In the genomic region with DNA sequence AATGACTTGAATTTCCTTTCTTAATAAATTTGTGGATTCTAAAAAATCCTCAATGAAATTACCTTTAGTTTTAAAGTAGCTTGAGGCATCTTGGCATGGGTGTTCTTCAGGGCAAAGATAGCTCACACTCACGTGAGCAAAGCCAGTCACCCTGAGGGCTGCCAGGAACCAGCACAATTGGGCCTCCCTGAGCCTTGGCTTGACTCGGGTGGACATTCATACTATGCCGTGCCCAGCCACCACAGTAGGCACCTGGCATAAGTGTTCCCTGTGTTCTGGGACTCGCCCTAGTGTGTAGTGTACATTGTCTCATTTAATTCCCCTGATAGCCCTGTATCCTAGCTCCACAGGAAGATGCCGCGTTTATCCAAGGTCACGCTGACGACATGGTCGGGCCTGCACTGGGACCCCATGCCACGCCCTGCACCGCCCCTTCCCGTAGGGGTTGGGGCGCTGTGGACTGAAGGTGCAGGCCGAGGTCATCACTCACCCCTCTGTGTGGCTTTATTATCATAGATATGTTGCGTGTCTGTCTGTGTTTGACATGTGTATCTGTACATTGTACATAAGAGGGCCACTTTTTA, we compare ENCODE assay signal across 21 cellular contexts.
DNase-seq lines count a peak whose midpoint lies in the region; ATAC-seq, FAIRE-seq and TF ChIP-seq lines count a peak whose summit lies in the region.
"Had no signal": no experiment of that assay in that cellular context is flagged by ENCODE, and none has a peak within 500 bp of the region (broad histone marks: within the 10 kb centered on the region; RNA-seq: fewer than 3 reads in every experiment).

No MANE protein-coding gene starts in this region.

- no peaks in the 10 kb centered on the region for H4K20me1 ChIP-seq in IMR-90 (ENCODE audit: insufficient read depth, low read length)

- no peak overlapping the region for H3K27ac ChIP-seq in IMR-90 (ENCODE audit: insufficient read depth, low read length)
- H3K27ac ChIP-seq in trophoblast cell (ENCODE audit: low read depth, low read length): no peak overlapping the region

- no TSS peak for BruUV-seq in IMR-90 (replicated peaks; lab: Mats Ljungman, UMichigan)

- no peak overlapping the region for H3K56ac ChIP-seq in IMR-90 (ENCODE audit: extremely low read depth, insufficient read depth, low read length)

- H3K14ac ChIP-seq in IMR-90 (replicated peaks; ENCODE audit: low read depth, low read length): no peak overlapping the region
- no peak overlapping the region for H3K14ac ChIP-seq in trophoblast cell (ENCODE audit: low read length)

- H4K5ac ChIP-seq in IMR-90 (ENCODE audit: low read depth, low read length): no peak overlapping the region

- H4K8ac ChIP-seq in IMR-90 (ENCODE audit: low read depth in 2 of 2, low read length in 2 of 2) (no peak overlapping the region), trophoblast cell (ENCODE audit: low read depth, low read length) (no peak overlapping the region)

- no peak overlapping the region for H3K9ac ChIP-seq in IMR-90 (ENCODE audit: low read depth, low read length)
- H3K9ac ChIP-seq in trophoblast cell (ENCODE audit: low read length): no peak overlapping the region

- no peak overlapping the region for H2BK12ac ChIP-seq in trophoblast cell (ENCODE audit: low read length)

- no peak for TF ChIP-seq RAD21 in IMR-90 (IDR thresholded peaks at IDR 0.05; ENCODE audit: low read length)

- peaks cover 4% of the 10 kb centered on the region; the same call in 1 of the 2 replicates for H3K9me1 ChIP-seq in IMR-90 (ENCODE audit: insufficient read depth, low read length)

- no peak overlapping the region for H2BK15ac ChIP-seq in IMR-90 (ENCODE audit: low read depth, low read length)

- CTCF ChIA-PET in HEK293T (lab: Yijun Ruan, JAX) (no interaction called here), IMR-90 (lab: Yijun Ruan, JAX) (no interaction called here)

- no peak overlapping the region for H2BK5ac ChIP-seq in IMR-90 (ENCODE audit: low read depth, low read length, poor library complexity, severe bottlenecking)
- H2BK5ac ChIP-seq in trophoblast cell (ENCODE audit: low read depth, low read length, poor library complexity): no peak overlapping the region

- in situ Hi-C loops in IMR-90 (cut with MboI; ENCODE audit: low sequenced_read_pairs): no loop called here

- no peak overlapping the region for H2AK9ac ChIP-seq in IMR-90 (replicated peaks; ENCODE audit: low read depth, low read length, poor library complexity)

- peaks cover 66% of the 10 kb centered on the region for H3K36me3 ChIP-seq in IMR-90 (ENCODE audit: control insufficient read depth, insufficient read depth, low read length)
- H3K36me3 ChIP-seq in trophoblast cell (ENCODE audit: control insufficient read depth in 1 of 2, insufficient read depth in 2 of 2, low read length in 2 of 2): peaks cover 43 to 47% of the 10 kb centered on the region in 2 experiments

- FAIRE-seq in HTR-8/SVneo (lab: Jason Lieb, UNC): no peak
- FAIRE-seq: A204.1, GM12878 had no signal

- H2AFZ ChIP-seq in IMR-90 (replicated peaks; ENCODE audit: low read length, poor library complexity) (peak overlapping the region; percentile 36), trophoblast cell (ENCODE audit: insufficient read depth, low read length, poor library complexity) (no peak overlapping the region)

- no peak for TF ChIP-seq POLR2A in IMR-90 (IDR thresholded peaks at IDR 0.05; ENCODE audit: low read depth, low read length)

- peak; percentile 3 for DNase-seq in HEK293T (ENCODE audit: extremely low spot score)
- no peak for DNase-seq in IMR-90
- peak; percentile 49 for DNase-seq in left ventricle myocardium superior
- DNase-seq in trophoblast cell: no peak
- DNase-seq in HTR-8/SVneo (ENCODE audit: insufficient read length, low spot score): no peak
- no peak for DNase-seq in NCI-H2081 treated with DMSO at 0.1 percent for 48 hours (lab: John Stamatoyannopoulos, UW)
- DNase-seq: ACHN; BE2C; C1 segment of cervical spinal cord; CD4-positive, CD25-positive, alpha-beta regulatory T cell; CD8-positive, alpha-beta memory T cell; COR-L47; DMS 273 treated with DMSO at 0.1 percent for 48 hours; DMS53; DND-41; EL; GOT3; H7 had no signal

- H2BK120ac ChIP-seq in IMR-90 (ENCODE audit: low read depth, low read length) (no peak overlapping the region), trophoblast cell (ENCODE audit: insufficient read depth, low read length, poor library complexity) (no peak overlapping the region)

- dilution Hi-C loops in IMR-90 (cut with HindIII; ENCODE audit: low sequenced_read_pairs, unreplicated experiment): no loop called here

- POLR2A ChIA-PET in HEK293T (lab: Yijun Ruan, JAX) (no interaction called here), IMR-90 (lab: Charles Lee; ENCODE audit: unreplicated experiment) (no interaction called here)

- H3K18ac ChIP-seq in IMR-90 (ENCODE audit: low read depth, low read length): no peak overlapping the region
- no peak overlapping the region for H3K18ac ChIP-seq in trophoblast cell (ENCODE audit: low read length)

- H3K9me3 ChIP-seq in IMR-90 (ENCODE audit: control insufficient read depth, insufficient read depth, low read length) (no peaks in the 10 kb centered on the region), trophoblast cell (ENCODE audit: insufficient read depth, low read depth, low read length) (peaks cover 6% of the 10 kb centered on the region)
- H3K9me3 ChIP-seq: BE2C had no signal

- no peak overlapping the region for H4K12ac ChIP-seq in trophoblast cell (ENCODE audit: low read depth, low read length)

- no peak overlapping the region for H4K91ac ChIP-seq in IMR-90 (ENCODE audit: insufficient read depth, low read depth, low read length)
- no peak overlapping the region for H4K91ac ChIP-seq in trophoblast cell (ENCODE audit: low read depth, low read length)

- no peaks in the 10 kb centered on the region for H3K4me1 ChIP-seq in IMR-90 (ENCODE audit: control insufficient read depth, insufficient read depth, low read length)
- H3K4me1 ChIP-seq in trophoblast cell (ENCODE audit: control insufficient read depth in 1 of 2, insufficient read depth in 2 of 2, low read length in 2 of 2): no peaks in the 10 kb centered on the region
- H3K4me1 ChIP-seq: BE2C had no signal

- H2AK5ac ChIP-seq in IMR-90 (ENCODE audit: low read depth, low read length) (no peak overlapping the region), trophoblast cell (ENCODE audit: low read length) (no peak overlapping the region)

- H3K79me2 ChIP-seq in trophoblast cell (ENCODE audit: control insufficient read depth, insufficient read depth, low read length, poor library complexity): no peaks in the 10 kb centered on the region

- no peak overlapping the region for H3K4me3 ChIP-seq in IMR-90 (ENCODE audit: insufficient read depth, low read depth, low read length)
- peak overlapping the region; percentile 9 for H3K4me3 ChIP-seq in trophoblast cell (ENCODE audit: low read depth, low read length)
- H3K4me3 ChIP-seq: GM12878 had no signal

- no peak overlapping the region for H2BK20ac ChIP-seq in IMR-90 (ENCODE audit: low read depth, low read length)

- H3K79me1 ChIP-seq in IMR-90 (ENCODE audit: low read depth in 1 of 2, low read length in 2 of 2) (no peaks in the 10 kb centered on the region; a peak in 1 of 4 replicates), trophoblast cell (ENCODE audit: low read length) (no peaks in the 10 kb centered on the region)

- H3K4me2 ChIP-seq in IMR-90 (ENCODE audit: low read depth, low read length): no peak overlapping the region
- no peak overlapping the region for H3K4me2 ChIP-seq in trophoblast cell (ENCODE audit: low read length)

- 91% methylated on average over 6 of the region's 15 CpGs; no CpG with 5 or more reads in 1 of the 2 experiments for WGBS in IMR-90 (ENCODE audit: extremely low coverage in 2 of 2, insufficient read length in 1 of 2), 2 experiments
- WGBS in trophoblast cell (ENCODE audit: extremely low coverage, insufficient coverage, insufficient read length): no CpG with 5 or more reads among the region's 15 CpGs

- H3K27me3 ChIP-seq in IMR-90 (ENCODE audit: control insufficient read depth, insufficient read depth, low read length): no peaks in the 10 kb centered on the region
- no peaks in the 10 kb centered on the region for H3K27me3 ChIP-seq in trophoblast cell (ENCODE audit: insufficient read depth, low read length)
- H3K27me3 ChIP-seq: BE2C had no signal

- ATAC-seq in IMR-90 (ENCODE audit: low read depth): no peak
- ATAC-seq in left ventricle myocardium superior: peak; percentile 91
- ATAC-seq: GM12878, HCT116 had no signal

- intact Hi-C loops in IMR-90 (cut with micrococcal nuclease) (no loop called here), left ventricle myocardium superior (cut with micrococcal nuclease) (no loop called here)

- TF ChIP-seq CTCF in IMR-90 (conservative IDR thresholded peaks at IDR 0.05; ENCODE audit: low read depth, low read length): no peak

- no peak overlapping the region for H3K4ac ChIP-seq in IMR-90 (ENCODE audit: low read depth, low read length)
- no peak overlapping the region for H3K4ac ChIP-seq in trophoblast cell (ENCODE audit: low read depth, low read length)

- H3K23ac ChIP-seq in IMR-90 (ENCODE audit: low read depth, low read length) (no peak overlapping the region), trophoblast cell (ENCODE audit: low read length) (peak overlapping the region; percentile 18)

TF ChIP-seq in HEK293T, 16 proteins besides CTCF, POLR2A, EP300 and RAD21 (continues in another document):
- TF ChIP-seq FOXM1 (IDR thresholded peaks at IDR 0.05; ENCODE audit: borderline replicate concordance) (no peak), ZNF384 (IDR thresholded peaks at IDR 0.05) (no peak)
- TF ChIP-seq, protein P1, sequence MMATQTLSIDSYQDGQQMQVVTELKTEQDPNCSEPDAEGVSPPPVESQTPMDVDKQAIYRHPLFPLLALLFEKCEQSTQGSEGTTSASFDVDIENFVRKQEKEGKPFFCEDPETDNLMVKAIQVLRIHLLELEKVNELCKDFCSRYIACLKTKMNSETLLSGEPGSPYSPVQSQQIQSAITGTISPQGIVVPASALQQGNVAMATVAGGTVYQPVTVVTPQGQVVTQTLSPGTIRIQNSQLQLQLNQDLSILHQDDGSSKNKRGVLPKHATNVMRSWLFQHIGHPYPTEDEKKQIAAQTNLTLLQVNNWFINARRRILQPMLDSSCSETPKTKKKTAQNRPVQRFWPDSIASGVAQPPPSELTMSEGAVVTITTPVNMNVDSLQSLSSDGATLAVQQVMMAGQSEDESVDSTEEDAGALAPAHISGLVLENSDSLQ (IDR thresholded peaks at IDR 0.05): no peak

TF ChIP-seq in IMR-90, 13 proteins besides CTCF, POLR2A, EP300 and RAD21:
- TF ChIP-seq RCOR1 (IDR thresholded peaks at IDR 0.05; ENCODE audit: insufficient replicate concordance, low read length): no peak

Comparison
In these comparisons a context has a peak if more than half of its experiments do, and no peak if none do; other contexts are left out.
1. DNase-seq: peak in HEK293T (single experiment) and left ventricle myocardium superior (single experiment); none in IMR-90 (single experiment), trophoblast cell (0 of 2), HTR-8/SVneo (single experiment) and NCI-H2081 treated with DMSO at 0.1 percent for 48 hours (single experiment).